ENCODE assay signal across 17 cellular contexts in the genomic region with DNA sequence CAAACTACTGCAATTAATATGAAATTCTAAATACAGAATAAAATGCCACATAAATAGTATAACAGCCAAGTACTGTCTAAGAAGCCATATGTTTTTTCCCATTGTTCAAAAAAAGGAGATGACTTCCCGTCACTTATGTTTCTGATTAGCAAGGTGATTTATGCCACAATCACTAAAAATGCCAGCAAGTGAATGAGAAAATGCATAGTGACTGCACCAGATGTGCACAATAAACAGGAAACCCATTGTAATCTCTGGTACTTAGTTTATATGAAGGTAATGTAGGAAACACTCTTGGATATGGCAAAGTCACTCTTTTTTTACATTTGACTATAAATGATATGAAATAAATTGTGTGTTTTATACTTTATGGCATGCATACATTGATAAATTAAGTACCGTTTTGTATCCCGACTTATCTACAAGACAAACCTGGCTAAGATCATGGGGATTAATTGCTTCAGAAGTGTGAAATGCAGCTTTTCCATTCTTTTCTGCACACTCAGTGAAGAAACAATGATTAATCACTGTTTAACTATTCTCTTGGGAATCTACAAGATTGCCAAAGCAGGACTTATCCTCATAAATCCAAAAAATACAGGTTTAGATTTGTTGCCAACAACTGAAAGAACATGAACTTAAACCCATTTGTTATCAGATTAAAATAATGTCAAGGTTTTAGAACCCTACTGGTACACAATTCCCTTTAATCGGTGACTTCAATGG.
DNase-seq lines count a peak whose midpoint lies in the region; ATAC-seq and FAIRE-seq lines count a peak whose summit lies in the region.
"Had no signal": no experiment of that assay in that cellular context is flagged by ENCODE, and none has a peak within 500 bp of the region (broad histone marks: within the 10 kb centered on the region; RNA-seq: fewer than 3 reads in every experiment).

No MANE protein-coding gene starts in this region.

- no peak for DNase-seq in GM19239 (ENCODE audit: insufficient read length, low spot score)
- peak; percentile 73 for DNase-seq in NCI-H69 (lab: John Stamatoyannopoulos, UW)
- DNase-seq in epithelial cell of prostate (ENCODE audit: low read depth, low spot score), result no peak
- peak; percentile 15 for DNase-seq in pons (ENCODE audit: low spot score)
- DNase-seq in NCI-H187 (lab: John Stamatoyannopoulos, UW), result no peak
- DNase-seq: activated CD4-positive, CD25-positive, alpha-beta regulatory T cell; activated naive CD8-positive, alpha-beta T cell treated with anti-CD3 and anti-CD28 coated beads, Interleukin-2, amount 50 U/mL, for 24 hours; DMS79; H7; nephron progenitor cell; psoas muscle; stimulated activated naive CD8-positive, alpha-beta T cell treated with anti-CD3 and anti-CD28 coated beads, Interleukin-15, amount 100 ng/mL, for 72 hours had no signal

- no peak for ATAC-seq in GM19035 (IDR thresholded peaks at IDR 0.05; ENCODE audit: unreplicated experiment)
- ATAC-seq in GM19397 (IDR thresholded peaks at IDR 0.05; ENCODE audit: unreplicated experiment), result no peak
- no peak for ATAC-seq in HG03097 (IDR thresholded peaks at IDR 0.05; ENCODE audit: low FRiP score, unreplicated experiment)
- ATAC-seq: activated naive CD8-positive, alpha-beta T cell treated with anti-CD3 and anti-CD28 coated beads, Interleukin-2, amount 50 U/mL, for 24 hours; activated T-helper 17 cell treated with anti-CD3 and anti-CD28 coated beads, Interleukin-2, amount 50 U/mL, for 72 hours; psoas muscle; Right ventricle myocardium inferior; stimulated activated naive CD8-positive, alpha-beta T cell treated with anti-CD3 and anti-CD28 coated beads, Interleukin-15, amount 100 ng/mL, for 72 hours had no signal

- peak overlapping the region; percentile 5 for H3K27ac ChIP-seq in epithelial cell of prostate
- H3K27ac ChIP-seq: psoas muscle had no signal

- FAIRE-seq in GM19239 (lab: Jason Lieb, UNC), result peak; percentile 59

Comparison
In these comparisons a context has a peak if more than half of its experiments do, and no peak if none do; other contexts are left out.
1. DNase-seq: peak in NCI-H69 (single experiment) and pons (single experiment); none in GM19239 (single experiment), epithelial cell of prostate (single experiment) and NCI-H187 (0 of 2).